ENCODE assay signal across 2 cellular contexts in the genomic region with DNA sequence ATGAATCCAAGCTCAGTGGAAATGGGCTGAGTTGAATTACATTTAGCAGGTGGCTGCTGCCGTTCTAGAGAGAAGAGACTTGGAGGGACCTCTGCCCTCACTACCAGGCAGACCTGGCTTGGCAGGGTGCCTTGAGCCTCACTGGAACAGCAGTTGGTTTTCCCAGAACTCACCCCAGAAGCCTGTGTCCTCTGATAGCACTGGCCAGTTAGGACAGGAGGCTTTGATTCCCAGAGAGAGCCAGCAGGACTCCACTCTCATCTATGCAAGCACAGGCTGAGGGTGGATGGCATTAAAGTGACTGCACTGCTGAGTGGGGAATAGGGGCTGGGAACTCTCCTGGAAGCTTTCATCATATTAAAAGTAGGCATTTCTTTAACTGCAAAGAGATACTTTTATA.
TF ChIP-seq lines count a peak whose summit lies in the region.

No MANE protein-coding gene starts in this region.

TF ChIP-seq in liver, 16 proteins besides CTCF, POLR2A, EP300 and RAD21:
- TF ChIP-seq FOXA2 (IDR thresholded peaks at IDR 0.05) (no peak), TAF1 (conservative IDR thresholded peaks at IDR 0.05) (peak; percentile 78), ZBTB33 (IDR thresholded peaks at IDR 0.05) (no peak), SP1 (IDR thresholded peaks at IDR 0.05) (peak; percentile 95), ATF3 (IDR thresholded peaks at IDR 0.05) (no peak), YY1 (IDR thresholded peaks at IDR 0.05) (peak; percentile 41), GABPA (IDR thresholded peaks at IDR 0.05 in 1 of 2, conservative IDR thresholded peaks at IDR 0.05 in 1 of 2) (no peak), EGR1 (IDR thresholded peaks at IDR 0.05; ENCODE audit: low read depth in 2 of 2) (no peak), HNF4G (IDR thresholded peaks at IDR 0.05) (peak; percentile 41), HNF4A (conservative IDR thresholded peaks at IDR 0.05) (peak; percentile 55 to 74), RXRA (IDR thresholded peaks at IDR 0.05) (peak; percentile 68 to 88), NR2F2 (IDR thresholded peaks at IDR 0.05) (no peak), FOXA1 (IDR thresholded peaks at IDR 0.05) (no peak), JUND (IDR thresholded peaks at IDR 0.05) (no peak)
- TF ChIP-seq, protein P1, sequence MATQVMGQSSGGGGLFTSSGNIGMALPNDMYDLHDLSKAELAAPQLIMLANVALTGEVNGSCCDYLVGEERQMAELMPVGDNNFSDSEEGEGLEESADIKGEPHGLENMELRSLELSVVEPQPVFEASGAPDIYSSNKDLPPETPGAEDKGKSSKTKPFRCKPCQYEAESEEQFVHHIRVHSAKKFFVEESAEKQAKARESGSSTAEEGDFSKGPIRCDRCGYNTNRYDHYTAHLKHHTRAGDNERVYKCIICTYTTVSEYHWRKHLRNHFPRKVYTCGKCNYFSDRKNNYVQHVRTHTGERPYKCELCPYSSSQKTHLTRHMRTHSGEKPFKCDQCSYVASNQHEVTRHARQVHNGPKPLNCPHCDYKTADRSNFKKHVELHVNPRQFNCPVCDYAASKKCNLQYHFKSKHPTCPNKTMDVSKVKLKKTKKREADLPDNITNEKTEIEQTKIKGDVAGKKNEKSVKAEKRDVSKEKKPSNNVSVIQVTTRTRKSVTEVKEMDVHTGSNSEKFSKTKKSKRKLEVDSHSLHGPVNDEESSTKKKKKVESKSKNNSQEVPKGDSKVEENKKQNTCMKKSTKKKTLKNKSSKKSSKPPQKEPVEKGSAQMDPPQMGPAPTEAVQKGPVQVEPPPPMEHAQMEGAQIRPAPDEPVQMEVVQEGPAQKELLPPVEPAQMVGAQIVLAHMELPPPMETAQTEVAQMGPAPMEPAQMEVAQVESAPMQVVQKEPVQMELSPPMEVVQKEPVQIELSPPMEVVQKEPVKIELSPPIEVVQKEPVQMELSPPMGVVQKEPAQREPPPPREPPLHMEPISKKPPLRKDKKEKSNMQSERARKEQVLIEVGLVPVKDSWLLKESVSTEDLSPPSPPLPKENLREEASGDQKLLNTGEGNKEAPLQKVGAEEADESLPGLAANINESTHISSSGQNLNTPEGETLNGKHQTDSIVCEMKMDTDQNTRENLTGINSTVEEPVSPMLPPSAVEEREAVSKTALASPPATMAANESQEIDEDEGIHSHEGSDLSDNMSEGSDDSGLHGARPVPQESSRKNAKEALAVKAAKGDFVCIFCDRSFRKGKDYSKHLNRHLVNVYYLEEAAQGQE (IDR thresholded peaks at IDR 0.05): peak; percentile 27
- TF ChIP-seq, protein P2, sequence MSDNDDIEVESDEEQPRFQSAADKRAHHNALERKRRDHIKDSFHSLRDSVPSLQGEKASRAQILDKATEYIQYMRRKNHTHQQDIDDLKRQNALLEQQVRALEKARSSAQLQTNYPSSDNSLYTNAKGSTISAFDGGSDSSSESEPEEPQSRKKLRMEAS (IDR thresholded peaks at IDR 0.05): no peak

TF ChIP-seq in HepG2, 621 proteins besides CTCF, POLR2A, EP300 and RAD21:
- TF ChIP-seq, protein P3, sequence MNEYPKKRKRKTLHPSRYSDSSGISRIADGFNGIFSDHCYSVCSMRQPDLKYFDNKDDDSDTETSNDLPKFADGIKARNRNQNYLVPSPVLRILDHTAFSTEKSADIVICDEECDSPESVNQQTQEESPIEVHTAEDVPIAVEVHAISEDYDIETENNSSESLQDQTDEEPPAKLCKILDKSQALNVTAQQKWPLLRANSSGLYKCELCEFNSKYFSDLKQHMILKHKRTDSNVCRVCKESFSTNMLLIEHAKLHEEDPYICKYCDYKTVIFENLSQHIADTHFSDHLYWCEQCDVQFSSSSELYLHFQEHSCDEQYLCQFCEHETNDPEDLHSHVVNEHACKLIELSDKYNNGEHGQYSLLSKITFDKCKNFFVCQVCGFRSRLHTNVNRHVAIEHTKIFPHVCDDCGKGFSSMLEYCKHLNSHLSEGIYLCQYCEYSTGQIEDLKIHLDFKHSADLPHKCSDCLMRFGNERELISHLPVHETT (CRISPR knock-in tag; conservative IDR thresholded peaks at IDR 0.05): no peak
- TF ChIP-seq, protein P4, sequence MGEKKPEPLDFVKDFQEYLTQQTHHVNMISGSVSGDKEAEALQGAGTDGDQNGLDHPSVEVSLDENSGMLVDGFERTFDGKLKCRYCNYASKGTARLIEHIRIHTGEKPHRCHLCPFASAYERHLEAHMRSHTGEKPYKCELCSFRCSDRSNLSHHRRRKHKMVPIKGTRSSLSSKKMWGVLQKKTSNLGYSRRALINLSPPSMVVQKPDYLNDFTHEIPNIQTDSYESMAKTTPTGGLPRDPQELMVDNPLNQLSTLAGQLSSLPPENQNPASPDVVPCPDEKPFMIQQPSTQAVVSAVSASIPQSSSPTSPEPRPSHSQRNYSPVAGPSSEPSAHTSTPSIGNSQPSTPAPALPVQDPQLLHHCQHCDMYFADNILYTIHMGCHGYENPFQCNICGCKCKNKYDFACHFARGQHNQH (CRISPR knock-in tag; IDR thresholded peaks at IDR 0.05): no peak
- TF ChIP-seq HNRNPH1 (optimal IDR thresholded peaks at IDR 0.05; ENCODE audit: low read depth, low read length) (no peak), ZNF800 (CRISPR knock-in tag; IDR thresholded peaks at IDR 0.05) (no peak), TFDP1 (CRISPR knock-in tag; IDR thresholded peaks at IDR 0.05; ENCODE audit: borderline replicate concordance) (no peak)
- TF ChIP-seq, protein P5, sequence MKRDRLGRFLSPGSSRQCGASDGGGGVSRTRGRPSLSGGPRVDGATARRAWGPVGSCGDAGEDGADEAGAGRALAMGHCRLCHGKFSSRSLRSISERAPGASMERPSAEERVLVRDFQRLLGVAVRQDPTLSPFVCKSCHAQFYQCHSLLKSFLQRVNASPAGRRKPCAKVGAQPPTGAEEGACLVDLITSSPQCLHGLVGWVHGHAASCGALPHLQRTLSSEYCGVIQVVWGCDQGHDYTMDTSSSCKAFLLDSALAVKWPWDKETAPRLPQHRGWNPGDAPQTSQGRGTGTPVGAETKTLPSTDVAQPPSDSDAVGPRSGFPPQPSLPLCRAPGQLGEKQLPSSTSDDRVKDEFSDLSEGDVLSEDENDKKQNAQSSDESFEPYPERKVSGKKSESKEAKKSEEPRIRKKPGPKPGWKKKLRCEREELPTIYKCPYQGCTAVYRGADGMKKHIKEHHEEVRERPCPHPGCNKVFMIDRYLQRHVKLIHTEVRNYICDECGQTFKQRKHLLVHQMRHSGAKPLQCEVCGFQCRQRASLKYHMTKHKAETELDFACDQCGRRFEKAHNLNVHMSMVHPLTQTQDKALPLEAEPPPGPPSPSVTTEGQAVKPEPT (CRISPR knock-in tag; IDR thresholded peaks at IDR 0.05; ENCODE audit: low read depth): no peak
